In genomic region chr1:203373002-203373401, GRCh38 we compare ENCODE assay signal across 9 cellular contexts. TPM values are rescaled to one million over a fixed set of nuclear protein-coding genes. Genes with fewer than 3 reads are reported as not detected.
"Had no signal": no experiment of that assay in that cellular context is flagged by ENCODE, and none has a peak within 500 bp of the region (broad histone marks: within the 10 kb centered on the region; RNA-seq: fewer than 3 reads in every experiment).

No MANE protein-coding gene starts in this region.

- H3K4me2 ChIP-seq: GM23338 had no signal

- H3K4me3 ChIP-seq: GM23338 had no signal

- H3K27ac Mint-ChIP-seq: GM23338, H9 had no signal

- H3K9me3 Mint-ChIP-seq: GM23338, H9 had no signal

- H3K4me3 Mint-ChIP-seq: GM23338, H9 had no signal

- FAIRE-seq: H1, H54, HTR-8/SVneo had no signal

- H3K4me1 Mint-ChIP-seq: GM23338 had no signal

- ATAC-seq: GM23338, HCT116 had no signal

- DNase-seq: H9, IMR-90, KBM-7 had no signal

RNA-seq across cellular contexts. Expression of gene FMOD, which starts 22.1 kb away (rescaled TPM):
- total RNA-seq: H9, HT-29 had no signal
